In genomic region chr3:32303977-32304376, GRCh38 we compare ENCODE assay signal across 21 cellular contexts.
DNase-seq lines count a peak whose midpoint lies in the region; ATAC-seq and TF ChIP-seq lines count a peak whose summit lies in the region.
"Had no signal": no experiment of that assay in that cellular context is flagged by ENCODE, and none has a peak within 500 bp of the region (broad histone marks: within the 10 kb centered on the region; RNA-seq: fewer than 3 reads in every experiment).

No MANE protein-coding gene starts in this region.

- H3K27me3 Mint-ChIP-seq in activated naive CD4-positive, alpha-beta T cell treated with anti-CD3 and anti-CD28 coated beads for 36 hours (ENCODE audit: low read depth) = no peaks in the 10 kb centered on the region
- H3K27me3 Mint-ChIP-seq in central memory CD8-positive, alpha-beta T cell = no peaks in the 10 kb centered on the region
- H3K27me3 Mint-ChIP-seq: activated CD8-positive, alpha-beta T cell treated with anti-CD3 and anti-CD28 coated beads for 36 hours had no signal

- H3K36me3 Mint-ChIP-seq in activated naive CD4-positive, alpha-beta T cell treated with anti-CD3 and anti-CD28 coated beads for 36 hours (ENCODE audit: low read depth) = no peaks in the 10 kb centered on the region
- no peaks in the 10 kb centered on the region for H3K36me3 Mint-ChIP-seq in central memory CD8-positive, alpha-beta T cell (ENCODE audit: insufficient read depth)

- H3F3A ChIP-seq in smooth muscle cell (ENCODE audit: low read depth) = no peaks in the 10 kb centered on the region

- ATAC-seq in DND-41 (ENCODE audit: insufficient read depth, low read depth) = 0 out of 3 replicates have a peak, but pooled peaks have one; percentile 13
- ATAC-seq in central memory CD8-positive, alpha-beta T cell (replicated peaks; ENCODE audit: extremely low read depth, poor library complexity, severe bottlenecking) = no peak
- ATAC-seq in GM19351 (IDR thresholded peaks at IDR 0.05; ENCODE audit: unreplicated experiment) = no peak
- ATAC-seq: right cardiac atrium; stimulated activated memory B cell treated with anti-CD40 and anti-IgM and Interleukin-4, amounts not matched to agents 10 μg/mL and 1 μg/mL and 100 μg/mL, for 72 hours had no signal

- H3K79me2 ChIP-seq in DND-41 (ENCODE audit: insufficient read depth, low read length) (no peaks in the 10 kb centered on the region; the same call in 1 of the 2 replicates), smooth muscle cell (ENCODE audit: low read depth) (no peaks in the 10 kb centered on the region)

- H3K4me2 ChIP-seq in DND-41 (ENCODE audit: insufficient read depth, low read length) (no peak overlapping the region), smooth muscle cell (peak overlapping the region; percentile 55)

- no peak overlapping the region for H3K4me3 Mint-ChIP-seq in activated naive CD4-positive, alpha-beta T cell treated with anti-CD3 and anti-CD28 coated beads for 36 hours
- H3K4me3 Mint-ChIP-seq in central memory CD8-positive, alpha-beta T cell = peak overlapping the region; percentile 30
- H3K4me3 Mint-ChIP-seq: stimulated activated memory B cell treated with anti-CD40 and anti-IgM and Interleukin-4, amounts not matched to agents 10 μg/mL and 1 μg/mL and 100 μg/mL, for 72 hours had no signal

- H3K4me1 Mint-ChIP-seq in activated naive CD4-positive, alpha-beta T cell treated with anti-CD3 and anti-CD28 coated beads for 36 hours (ENCODE audit: low read depth) = peaks cover 53% of the 10 kb centered on the region
- H3K4me1 Mint-ChIP-seq in central memory CD8-positive, alpha-beta T cell = peaks cover 11% of the 10 kb centered on the region
- H3K4me1 Mint-ChIP-seq: stimulated activated memory B cell treated with anti-CD40 and anti-IgM and Interleukin-4, amounts not matched to agents 10 μg/mL and 1 μg/mL and 100 μg/mL, for 72 hours had no signal

- H3K4me3 ChIP-seq in DND-41 (ENCODE audit: low read depth in 1 of 2, low read length in 2 of 2) (no peak overlapping the region), smooth muscle cell (no peak overlapping the region)
- H3K4me3 ChIP-seq: esophagus squamous epithelium, lower lobe of right lung, thoracic aorta had no signal

- 96% methylated on average over 2 of the region's 2 CpGs for whole genome bisulfite sequencing in smooth muscle cell (ENCODE audit: low lambda C conversion rate)

- H3K9me3 Mint-ChIP-seq in activated naive CD4-positive, alpha-beta T cell treated with anti-CD3 and anti-CD28 coated beads for 36 hours = no peaks in the 10 kb centered on the region
- no peaks in the 10 kb centered on the region for H3K9me3 Mint-ChIP-seq in central memory CD8-positive, alpha-beta T cell
- H3K9me3 Mint-ChIP-seq: activated CD8-positive, alpha-beta T cell treated with anti-CD3 and anti-CD28 coated beads for 36 hours; stimulated activated memory B cell treated with anti-CD40 and anti-IgM and Interleukin-4, amounts not matched to agents 10 μg/mL and 1 μg/mL and 100 μg/mL, for 72 hours had no signal

- peak overlapping the region; percentile 49; the same call in 1 of the 2 replicates for H3K9ac ChIP-seq in DND-41 (ENCODE audit: low read depth, low read length)
- H3K9ac ChIP-seq in smooth muscle cell (ENCODE audit: low read depth) = no peak overlapping the region

- H2AFZ ChIP-seq in DND-41 (ENCODE audit: low read depth, low read length) (no peak overlapping the region), smooth muscle cell (ENCODE audit: low read depth) (no peak overlapping the region)

- CTCF ChIA-PET in activated naive CD4-positive, alpha-beta T cell treated with anti-CD3 and anti-CD28 coated beads for 36 hours (lab: Charles Lee) = interaction anchor here (0.6 to 1.4 kb wide), 3 partner anchors 8 to 165 kb away, joined by 3 to 6 read pairs (median 4); no protein-coding TSS in a partner anchor

- no peak for DNase-seq in activated naive CD4-positive, alpha-beta T cell treated with anti-CD3 and anti-CD28 coated beads for 36 hours
- no peak for DNase-seq in activated naive CD4-positive, alpha-beta T cell treated with Interleukin-2 at 50 U/mL for 16 hours
- DNase-seq in DND-41 = no peak
- no peak for DNase-seq in central memory CD8-positive, alpha-beta T cell (ENCODE audit: low spot score in 2 of 2)
- DNase-seq in smooth muscle cell (lab: John Stamatoyannopoulos, UW; ENCODE audit: unreplicated experiment) = no peak
- DNase-seq in pons (ENCODE audit: low spot score) = no peak
- DNase-seq in NCI-H187 (lab: John Stamatoyannopoulos, UW) = no peak
- DNase-seq: activated CD8-positive, alpha-beta T cell treated with anti-CD3 and anti-CD28 coated beads for 36 hours; amygdala; caudate nucleus; effector CD4-positive, alpha-beta T cell; esophagus squamous epithelium; Karpas-422; lower lobe of right lung; NCI-H510A; occipital lobe; right cardiac atrium had no signal

- H3K27me3 ChIP-seq in DND-41 (ENCODE audit: insufficient read depth, low read length, poor library complexity) = no peaks in the 10 kb centered on the region
- no peaks in the 10 kb centered on the region for H3K27me3 ChIP-seq in smooth muscle cell (ENCODE audit: low read depth)
- H3K27me3 ChIP-seq: esophagus squamous epithelium had no signal

- peak overlapping the region; percentile 91 for H3K27ac ChIP-seq in DND-41 (ENCODE audit: low read length)
- H3K27ac ChIP-seq in smooth muscle cell (ENCODE audit: low read depth) = peak overlapping the region; percentile 1
- H3K27ac ChIP-seq: RWPE1, thoracic aorta had no signal

- no peaks in the 10 kb centered on the region for H3K9me3 ChIP-seq in DND-41 (ENCODE audit: insufficient read depth, low read length, severe bottlenecking)
- no peaks in the 10 kb centered on the region for H3K9me3 ChIP-seq in smooth muscle cell (replicated peaks; ENCODE audit: low read depth)
- H3K9me3 ChIP-seq: esophagus squamous epithelium, lower lobe of right lung, thoracic aorta had no signal

- TF ChIP-seq CTCF in DND-41 (IDR thresholded peaks at IDR 0.05; ENCODE audit: borderline replicate concordance, extremely low read depth, low read length, poor library complexity, severe bottlenecking) = no peak
- no peak for TF ChIP-seq CTCF in smooth muscle cell (IDR thresholded peaks at IDR 0.05; ENCODE audit: borderline replicate concordance, insufficient read depth, poor library complexity, severe bottlenecking)

- H3K27ac Mint-ChIP-seq in activated naive CD4-positive, alpha-beta T cell treated with anti-CD3 and anti-CD28 coated beads for 36 hours = peak overlapping the region; percentile 46
- H3K27ac Mint-ChIP-seq in central memory CD8-positive, alpha-beta T cell (ENCODE audit: low read depth) = no peak overlapping the region
- H3K27ac Mint-ChIP-seq: stimulated activated memory B cell treated with anti-CD40 and anti-IgM and Interleukin-4, amounts not matched to agents 10 μg/mL and 1 μg/mL and 100 μg/mL, for 72 hours had no signal

- H3K4me1 ChIP-seq in DND-41 (ENCODE audit: insufficient read depth, low read length) (peaks cover 47% of the 10 kb centered on the region), smooth muscle cell (ENCODE audit: low read depth) (peaks cover 33% of the 10 kb centered on the region)

- H4K20me1 ChIP-seq in DND-41 (ENCODE audit: insufficient read depth, low read length) = no peaks in the 10 kb centered on the region
- no peaks in the 10 kb centered on the region for H4K20me1 ChIP-seq in smooth muscle cell (ENCODE audit: low read depth)

- intact Hi-C loops in activated naive CD4-positive, alpha-beta T cell treated with anti-CD3 and anti-CD28 coated beads for 36 hours (cut with micrococcal nuclease) = loop anchor here (1.0 kb wide), 2 partner anchors 9 to 198 kb away; partner anchors contain the start of gene CMTM6

- H3K36me3 ChIP-seq in DND-41 (ENCODE audit: insufficient read depth, low read length) (no peaks in the 10 kb centered on the region), smooth muscle cell (ENCODE audit: low read depth) (no peaks in the 10 kb centered on the region)
- H3K36me3 ChIP-seq: esophagus squamous epithelium, lower lobe of right lung, thoracic aorta had no signal
